4 cellular contexts compared by ENCODE assay signal in the genomic region with DNA sequence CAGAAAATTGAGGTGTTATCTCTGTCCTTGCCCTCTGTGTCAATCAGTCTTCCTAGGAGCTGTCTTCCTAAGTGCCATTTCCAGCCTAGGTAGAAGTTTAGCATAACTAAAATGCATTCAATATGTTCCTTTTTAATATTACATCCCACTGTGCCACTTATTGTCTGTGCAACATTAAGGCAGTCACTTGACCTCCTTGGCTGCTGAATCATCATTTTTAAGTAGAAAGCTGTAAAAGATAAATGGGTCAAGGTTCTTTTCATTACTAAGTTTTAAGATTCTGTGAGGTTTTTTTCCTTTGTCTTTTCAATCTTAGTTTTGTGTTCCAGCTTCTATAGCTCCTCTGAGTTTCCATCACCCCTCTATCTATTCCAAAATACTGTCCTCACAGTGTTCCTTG.
A peak's percentile ranks its signal among the peaks of the same experiment; 100 is the strongest.
TF ChIP-seq lines count a peak whose summit lies in the region.

No MANE protein-coding gene starts in this region.

TF ChIP-seq in HepG2, 621 proteins besides CTCF, POLR2A, EP300 and RAD21:
- TF ChIP-seq ZSCAN22 (CRISPR knock-in tag; IDR thresholded peaks at IDR 0.05) (no peak), ZNF674 (CRISPR knock-in tag; IDR thresholded peaks at IDR 0.05; ENCODE audit: low read depth) (no peak), MAFK (conservative IDR thresholded peaks at IDR 0.05 in 1 of 2, IDR thresholded peaks at IDR 0.05 in 1 of 2; ENCODE audit: low read length in 2 of 2) (peak; percentile 90), MAFF (IDR thresholded peaks at IDR 0.05; ENCODE audit: low read depth, low read length) (peak; percentile 88)

TF ChIP-seq in A549, 52 proteins besides CTCF, POLR2A, EP300 and RAD21:
- TF ChIP-seq FOSL2 (IDR thresholded peaks at IDR 0.05) (no peak), FOSL2 (CRISPR knock-in tag; IDR thresholded peaks at IDR 0.05) (no peak), MAFK (IDR thresholded peaks at IDR 0.05; ENCODE audit: partially characterized antibody) (peak; percentile 83)

TF ChIP-seq in IMR-90, 13 proteins besides CTCF, POLR2A, EP300 and RAD21:
- TF ChIP-seq CEBPB (IDR thresholded peaks at IDR 0.05; ENCODE audit: low read depth, low read length) (no peak), MAFK (IDR thresholded peaks at IDR 0.05; ENCODE audit: low read depth, low read length) (peak; percentile 70)
TF ChIP-seq in IMR-90: peak in this region for 1.

TF ChIP-seq in K562, 482 proteins besides CTCF, POLR2A, EP300 and RAD21:
- TF ChIP-seq SMAD2 (IDR thresholded peaks at IDR 0.05; ENCODE audit: low read depth, low read length) (no peak), EP400 (IDR thresholded peaks at IDR 0.05) (no peak), MAFF (IDR thresholded peaks at IDR 0.05; ENCODE audit: low read length) (0 out of 2 replicates have a peak, but pooled peaks have one; percentile 8), ZNF583 (CRISPR knock-in tag; IDR thresholded peaks at IDR 0.05) (no peak), POU5F1 (IDR thresholded peaks at IDR 0.05; ENCODE audit: borderline replicate concordance, low read depth, low read length, partially characterized antibody) (no peak), ZNF699 (CRISPR knock-in tag; IDR thresholded peaks at IDR 0.05; ENCODE audit: insufficient replicate concordance) (no peak), ZNF780A (CRISPR knock-in tag; IDR thresholded peaks at IDR 0.05) (no peak)
- TF ChIP-seq, protein P1, sequence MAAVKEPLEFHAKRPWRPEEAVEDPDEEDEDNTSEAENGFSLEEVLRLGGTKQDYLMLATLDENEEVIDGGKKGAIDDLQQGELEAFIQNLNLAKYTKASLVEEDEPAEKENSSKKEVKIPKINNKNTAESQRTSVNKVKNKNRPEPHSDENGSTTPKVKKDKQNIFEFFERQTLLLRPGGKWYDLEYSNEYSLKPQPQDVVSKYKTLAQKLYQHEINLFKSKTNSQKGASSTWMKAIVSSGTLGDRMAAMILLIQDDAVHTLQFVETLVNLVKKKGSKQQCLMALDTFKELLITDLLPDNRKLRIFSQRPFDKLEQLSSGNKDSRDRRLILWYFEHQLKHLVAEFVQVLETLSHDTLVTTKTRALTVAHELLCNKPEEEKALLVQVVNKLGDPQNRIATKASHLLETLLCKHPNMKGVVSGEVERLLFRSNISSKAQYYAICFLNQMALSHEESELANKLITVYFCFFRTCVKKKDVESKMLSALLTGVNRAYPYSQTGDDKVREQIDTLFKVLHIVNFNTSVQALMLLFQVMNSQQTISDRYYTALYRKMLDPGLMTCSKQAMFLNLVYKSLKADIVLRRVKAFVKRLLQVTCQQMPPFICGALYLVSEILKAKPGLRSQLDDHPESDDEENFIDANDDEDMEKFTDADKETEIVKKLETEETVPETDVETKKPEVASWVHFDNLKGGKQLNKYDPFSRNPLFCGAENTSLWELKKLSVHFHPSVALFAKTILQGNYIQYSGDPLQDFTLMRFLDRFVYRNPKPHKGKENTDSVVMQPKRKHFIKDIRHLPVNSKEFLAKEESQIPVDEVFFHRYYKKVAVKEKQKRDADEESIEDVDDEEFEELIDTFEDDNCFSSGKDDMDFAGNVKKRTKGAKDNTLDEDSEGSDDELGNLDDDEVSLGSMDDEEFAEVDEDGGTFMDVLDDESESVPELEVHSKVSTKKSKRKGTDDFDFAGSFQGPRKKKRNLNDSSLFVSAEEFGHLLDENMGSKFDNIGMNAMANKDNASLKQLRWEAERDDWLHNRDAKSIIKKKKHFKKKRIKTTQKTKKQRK (IDR thresholded peaks at IDR 0.05; ENCODE audit: borderline replicate concordance, low read depth, low read length), result no peak
